8 cellular contexts compared by ENCODE assay signal in genomic region chr18:26226229-26227050, GRCh38. TPM values are rescaled to one million over a fixed set of nuclear protein-coding genes. Genes with fewer than 3 reads are reported as not detected.
A peak's percentile ranks its signal among the peaks of the same experiment; 100 is the strongest.
DNase-seq lines count a peak whose midpoint lies in the region; ATAC-seq and TF ChIP-seq lines count a peak whose summit lies in the region.

A gene with protein sequence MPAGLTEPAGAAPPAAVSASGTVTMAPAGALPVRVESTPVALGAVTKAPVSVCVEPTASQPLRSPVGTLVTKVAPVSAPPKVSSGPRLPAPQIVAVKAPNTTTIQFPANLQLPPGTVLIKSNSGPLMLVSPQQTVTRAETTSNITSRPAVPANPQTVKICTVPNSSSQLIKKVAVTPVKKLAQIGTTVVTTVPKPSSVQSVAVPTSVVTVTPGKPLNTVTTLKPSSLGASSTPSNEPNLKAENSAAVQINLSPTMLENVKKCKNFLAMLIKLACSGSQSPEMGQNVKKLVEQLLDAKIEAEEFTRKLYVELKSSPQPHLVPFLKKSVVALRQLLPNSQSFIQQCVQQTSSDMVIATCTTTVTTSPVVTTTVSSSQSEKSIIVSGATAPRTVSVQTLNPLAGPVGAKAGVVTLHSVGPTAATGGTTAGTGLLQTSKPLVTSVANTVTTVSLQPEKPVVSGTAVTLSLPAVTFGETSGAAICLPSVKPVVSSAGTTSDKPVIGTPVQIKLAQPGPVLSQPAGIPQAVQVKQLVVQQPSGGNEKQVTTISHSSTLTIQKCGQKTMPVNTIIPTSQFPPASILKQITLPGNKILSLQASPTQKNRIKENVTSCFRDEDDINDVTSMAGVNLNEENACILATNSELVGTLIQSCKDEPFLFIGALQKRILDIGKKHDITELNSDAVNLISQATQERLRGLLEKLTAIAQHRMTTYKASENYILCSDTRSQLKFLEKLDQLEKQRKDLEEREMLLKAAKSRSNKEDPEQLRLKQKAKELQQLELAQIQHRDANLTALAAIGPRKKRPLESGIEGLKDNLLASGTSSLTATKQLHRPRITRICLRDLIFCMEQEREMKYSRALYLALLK (plus strand): TSS chr18:26226445. CDS start chr18:26226934, 489 bp downstream.

- H3K27me3 ChIP-seq in Peyer's patch (no peaks in the 10 kb centered on the region), esophagus squamous epithelium (peaks cover 0 to 4% (median 0%) of the 10 kb centered on the region in 4 donors)

- TF ChIP-seq CTCF in Peyer's patch (IDR thresholded peaks at IDR 0.05) (no peak), esophagus squamous epithelium (IDR thresholded peaks at IDR 0.05) (peak in 1 of 6 experiments; percentile 9)

- H3K27ac ChIP-seq in Peyer's patch = peak within 1 kb of the TSS; percentile 53 to 92 (median 58)
- peak within 1 kb of the TSS; percentile 84 to 89 (median 88) for H3K27ac ChIP-seq in esophagus squamous epithelium

- TF ChIP-seq POLR2A in Peyer's patch (IDR thresholded peaks at IDR 0.05) = peak in 1 of 2 donors; percentile 46
- TF ChIP-seq POLR2A in esophagus squamous epithelium (IDR thresholded peaks at IDR 0.05) = peak in 3 of 4 donors; percentile 12 to 83 (median 44)

- H3K4me1 ChIP-seq in Peyer's patch (peaks cover 0 to 6% (median 2%) of the 10 kb centered on the region in 4 donors), esophagus squamous epithelium (peaks cover 3 to 42% (median 12%) of the 10 kb centered on the region in 3 donors)

- intact Hi-C loops in esophagus squamous epithelium (cut with DNase I) = no loop called here

- peak; percentile 86 for ATAC-seq in GM21717 (IDR thresholded peaks at IDR 0.05; ENCODE audit: unreplicated experiment)

- WGBS in esophagus squamous epithelium, 2 donors = 0 to 1% methylated on average over 4 to 15 of the region's 101 CpGs

- no peaks in the 10 kb centered on the region for H3K36me3 ChIP-seq in Peyer's patch
- H3K36me3 ChIP-seq in esophagus squamous epithelium = no peaks in the 10 kb centered on the region

- DNase-seq in DMS79 (lab: John Stamatoyannopoulos, UW) (peak; percentile 78), Peyer's patch (peak; percentile 92 to 97 (median 94)), esophagus squamous epithelium (lab: John Stamatoyannopoulos, UW) (peak; percentile 50), myocyte (ENCODE audit: low read depth) (peak; percentile 94)
- peak; percentile 67 for DNase-seq in Jurkat, Clone E6-1 (ENCODE audit: low read depth, low spot score)
- peak; percentile 96 to 98 for DNase-seq in activated T-cell treated with anti-CD3 and anti-CD28 coated beads, Interleukin-2, amount 50 U/mL, for 48 hours
- DNase-seq in stimulated activated CD8-positive, alpha-beta memory T cell treated with anti-CD3 and anti-CD28 coated beads, Interleukin-7, amount 100 ng/mL, for 4 hours (ENCODE audit: low read depth in 2 of 2) = peak; percentile 87 to 91

- no peaks in the 10 kb centered on the region for H3K9me3 ChIP-seq in Peyer's patch
- H3K9me3 ChIP-seq in esophagus squamous epithelium = no peaks in the 10 kb centered on the region

- peak within 1 kb of the TSS; percentile 64 for H3K4me3 ChIP-seq in Jurkat, Clone E6-1 (ENCODE audit: low read length)
- H3K4me3 ChIP-seq in Peyer's patch = peak within 1 kb of the TSS; percentile 66 to 86 (median 74)
- H3K4me3 ChIP-seq in esophagus squamous epithelium = peak within 1 kb of the TSS; percentile 72 to 90 (median 89)

RNA-seq across cellular contexts. Expression of the gene that starts here (rescaled TPM):
- polyA plus RNA-seq in Jurkat, Clone E6-1 (2012; ENCODE audit: insufficient read depth, insufficient read length) = 10.7 TPM
- 10 to 100 TPM in 1 of 4 donors, 1 to 10 TPM in 3; 1.9 to 38.0 (median 6.5) TPM for total RNA-seq in Peyer's patch
- total RNA-seq in esophagus squamous epithelium = 10 to 100 TPM in 1 of 4 donors, 1 to 10 TPM in 3; 5.9 to 20.2 (median 7.0) TPM
- 1.8 and 2.7 TPM in 2 replicates for total RNA-seq in myocyte
- 0.42 TPM for polyA plus RNA-seq in myocyte (2012)

Comparison
In these comparisons a context has a peak if more than half of its experiments do, and no peak if none do; other contexts are left out.
1. Peak in every context shown above with its lines: DNase-seq, ATAC-seq, H3K4me3 ChIP-seq and H3K27ac ChIP-seq.